ENCODE assay signal across 10 cellular contexts in the genomic region with DNA sequence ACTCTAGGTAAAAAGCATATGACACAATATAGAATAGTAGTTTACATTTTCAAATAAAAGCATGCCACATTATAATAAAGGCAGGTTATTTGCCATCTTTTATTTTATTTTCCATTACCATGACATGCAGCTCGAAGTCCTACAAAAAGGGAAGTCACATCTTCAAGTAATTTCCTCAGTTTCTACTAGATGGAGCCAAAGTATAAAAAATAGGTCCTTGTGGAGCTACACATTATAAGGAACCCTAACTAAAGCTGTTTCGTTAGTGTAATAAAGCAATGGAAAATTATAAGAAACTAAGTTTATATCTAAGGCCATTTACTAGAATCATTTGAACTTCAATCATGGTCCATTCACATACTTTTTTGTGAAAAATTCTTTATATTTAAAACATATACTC.
A peak's percentile ranks its signal among the peaks of the same experiment; 100 is the strongest.
DNase-seq lines count a peak whose midpoint lies in the region; ATAC-seq and TF ChIP-seq lines count a peak whose summit lies in the region.
"Had no signal": no experiment of that assay in that cellular context is flagged by ENCODE, and none has a peak within 500 bp of the region (broad histone marks: within the 10 kb centered on the region; RNA-seq: fewer than 3 reads in every experiment).

No MANE protein-coding gene starts in this region.

- H3K27me3 Mint-ChIP-seq in brain, result no peaks in the 10 kb centered on the region
- H3K27me3 Mint-ChIP-seq in progenitor cell of endocrine pancreas, result no peaks in the 10 kb centered on the region
- H3K27me3 Mint-ChIP-seq: dendritic cell treated with granulocyte-macrophage colony-stimulating factor and Interleukin-4, amounts not matched to agents 40 ng/mL and 50 ng/mL, for 4 days had no signal

- H3K4me2 ChIP-seq in HCT116 (ENCODE audit: low read length), result no peak overlapping the region

- DNase-seq in HCT116 (ENCODE audit: low read depth, low spot score) (peak; percentile 3), NCI-H524 (lab: John Stamatoyannopoulos, UW) (peak; percentile 11 to 56), progenitor cell of endocrine pancreas (ENCODE audit: low spot score, unreplicated experiment) (no peak), HuH-7.5 (ENCODE audit: low spot score) (no peak), occipital lobe (lab: John Stamatoyannopoulos, UW) (no peak), upper lobe of left lung (no peak)
- no peak for DNase-seq in activated CD8-positive, alpha-beta memory T cell treated with anti-CD3 and anti-CD28 coated beads for 24 hours
- DNase-seq: ovary had no signal

- intact Hi-C loops in HCT116 (cut with micrococcal nuclease), result loop anchor here (10.0 kb wide), 2 partner anchors 962 to 1952 kb away; partner anchors contain the start of genes ERMN and NR4A2

- H3K27ac ChIP-seq in HCT116 (ENCODE audit: low read depth, low read length) (no peak overlapping the region), upper lobe of left lung (no peak overlapping the region)
- H3K27ac ChIP-seq: ovary had no signal

- no peak for TF ChIP-seq EP300 in upper lobe of left lung (IDR thresholded peaks at IDR 0.05)

- H3K36me3 Mint-ChIP-seq in brain, result no peaks in the 10 kb centered on the region
- H3K36me3 Mint-ChIP-seq in progenitor cell of endocrine pancreas (ENCODE audit: insufficient read depth), result no peaks in the 10 kb centered on the region

- peak; percentile 62; the same call in 1 of the 2 replicates for ATAC-seq in HCT116
- ATAC-seq in upper lobe of left lung (ENCODE audit: low FRiP score in 2 of 2), result no peak

- H3K79me2 ChIP-seq in HCT116 (ENCODE audit: insufficient read depth, low read length), result no peaks in the 10 kb centered on the region

- no peaks in the 10 kb centered on the region for H3K4me1 ChIP-seq in HCT116 (ENCODE audit: control insufficient read depth in 1 of 2, insufficient read depth in 2 of 2, low read length in 2 of 2)
- no peaks in the 10 kb centered on the region for H3K4me1 ChIP-seq in upper lobe of left lung

- peak overlapping the region; percentile 30 for H2AFZ ChIP-seq in HCT116 (ENCODE audit: low read depth, low read length, poor library complexity, severe bottlenecking)

- WGBS in upper lobe of left lung, 2 donors, result 19 to 27% methylated on average over 2 of the region's 2 CpGs

- TF ChIP-seq CTCF in HCT116 (IDR thresholded peaks at IDR 0.05 in 2 of 3, conservative IDR thresholded peaks at IDR 0.05 in 1 of 3; ENCODE audit: borderline replicate concordance in 1 of 3, insufficient read depth in 1 of 3, low read depth in 2 of 3, low read length in 2 of 3), result peak in 2 of 3 experiments; percentile 45 to 59; a peak in 3 of 6 replicates
- TF ChIP-seq CTCF in brain (conservative IDR thresholded peaks at IDR 0.05), result peak; percentile 65 to 71
- TF ChIP-seq CTCF in progenitor cell of endocrine pancreas (IDR thresholded peaks at IDR 0.05; ENCODE audit: unreplicated experiment), result peak; percentile 63
- peak in 1 of 6 experiments; percentile 6 for TF ChIP-seq CTCF in upper lobe of left lung (IDR thresholded peaks at IDR 0.05)

- POLR2A ChIA-PET in HCT116 (lab: Charles Lee), result no interaction called here

- TF ChIP-seq POLR2A in HCT116 (IDR thresholded peaks at IDR 0.05; ENCODE audit: borderline replicate concordance, extremely low read depth, insufficient read depth, insufficient read length) (no peak), upper lobe of left lung (IDR thresholded peaks at IDR 0.05) (no peak)

- no peaks in the 10 kb centered on the region for H3K27me3 ChIP-seq in HCT116 (ENCODE audit: insufficient read depth, low read length)
- no peaks in the 10 kb centered on the region for H3K27me3 ChIP-seq in upper lobe of left lung
- H3K27me3 ChIP-seq: ovary had no signal

- H3K27ac Mint-ChIP-seq in brain, result no peak overlapping the region
- H3K27ac Mint-ChIP-seq in progenitor cell of endocrine pancreas, result no peak overlapping the region
- H3K27ac Mint-ChIP-seq: dendritic cell treated with granulocyte-macrophage colony-stimulating factor and Interleukin-4, amounts not matched to agents 40 ng/mL and 50 ng/mL, for 4 days had no signal

- H3K4me3 ChIP-seq in HCT116 (replicated peaks in 1 of 2; ENCODE audit: low read depth in 1 of 2, low read length in 2 of 2), result no peak overlapping the region
- no peak overlapping the region for H3K4me3 ChIP-seq in upper lobe of left lung
- H3K4me3 ChIP-seq: ovary had no signal

- BruUV-seq in HCT116 (replicated peaks; lab: Mats Ljungman, UMichigan), result no TSS peak

- H3K9ac ChIP-seq in HCT116 (ENCODE audit: low read length), result no peak overlapping the region

- TF ChIP-seq RAD21 in HCT116 (IDR thresholded peaks at IDR 0.05; ENCODE audit: low read depth), result peak; percentile 80

- no peaks in the 10 kb centered on the region for H3K36me3 ChIP-seq in HCT116 (ENCODE audit: control insufficient read depth in 1 of 2, insufficient read depth in 2 of 2, low read length in 2 of 2)
- no peaks in the 10 kb centered on the region for H3K36me3 ChIP-seq in upper lobe of left lung
- H3K36me3 ChIP-seq: ovary had no signal

- H3K4me1 Mint-ChIP-seq in brain (peaks cover 5% of the 10 kb centered on the region), progenitor cell of endocrine pancreas (ENCODE audit: low read depth) (peaks cover 10% of the 10 kb centered on the region)

- H3K4me3 Mint-ChIP-seq in brain (no peak overlapping the region), progenitor cell of endocrine pancreas (ENCODE audit: low read depth) (no peak overlapping the region)
- H3K4me3 Mint-ChIP-seq: dendritic cell treated with granulocyte-macrophage colony-stimulating factor and Interleukin-4, amounts not matched to agents 40 ng/mL and 50 ng/mL, for 4 days had no signal

- no peaks in the 10 kb centered on the region for H3K9me2 ChIP-seq in HCT116 (ENCODE audit: insufficient read depth)

- RAD21 ChIA-PET in HCT116 (lab: Charles Lee; ENCODE audit: low non-redundant PET in 1 of 2, low total read pairs in 2 of 2, uncharacterized antibody in 2 of 2, unreplicated experiment in 2 of 2), result interaction anchor here (0.6 to 0.7 kb wide), 2 partner anchors 232 to 1029 kb away, joined by 3 read pairs; no protein-coding TSS in a partner anchor

- CTCF ChIA-PET in HCT116 (lab: Charles Lee), result interaction anchor here (0.6 to 2.5 kb wide), 15 partner anchors 9 to 1963 kb away, joined by 3 to 21 read pairs (median 3); no protein-coding TSS in a partner anchor

- H4K20me1 ChIP-seq in HCT116 (ENCODE audit: insufficient read depth), result no peaks in the 10 kb centered on the region

- no peaks in the 10 kb centered on the region for H3K9me3 ChIP-seq in HCT116 (ENCODE audit: control insufficient read depth in 1 of 2, insufficient read depth in 1 of 2, low read depth in 1 of 2, low read length in 2 of 2)
- no peaks in the 10 kb centered on the region for H3K9me3 ChIP-seq in upper lobe of left lung
- H3K9me3 ChIP-seq: ovary had no signal

- H3K9me3 Mint-ChIP-seq in brain, result no peaks in the 10 kb centered on the region
- no peaks in the 10 kb centered on the region for H3K9me3 Mint-ChIP-seq in progenitor cell of endocrine pancreas (ENCODE audit: low read depth)
- H3K9me3 Mint-ChIP-seq: dendritic cell treated with granulocyte-macrophage colony-stimulating factor and Interleukin-4, amounts not matched to agents 40 ng/mL and 50 ng/mL, for 4 days had no signal

TF ChIP-seq in HCT116, 20 proteins besides CTCF, POLR2A, EP300 and RAD21 (continues in another document):
- TF ChIP-seq ZFX (IDR thresholded peaks at IDR 0.05), result no peak
- TF ChIP-seq, protein P1, sequence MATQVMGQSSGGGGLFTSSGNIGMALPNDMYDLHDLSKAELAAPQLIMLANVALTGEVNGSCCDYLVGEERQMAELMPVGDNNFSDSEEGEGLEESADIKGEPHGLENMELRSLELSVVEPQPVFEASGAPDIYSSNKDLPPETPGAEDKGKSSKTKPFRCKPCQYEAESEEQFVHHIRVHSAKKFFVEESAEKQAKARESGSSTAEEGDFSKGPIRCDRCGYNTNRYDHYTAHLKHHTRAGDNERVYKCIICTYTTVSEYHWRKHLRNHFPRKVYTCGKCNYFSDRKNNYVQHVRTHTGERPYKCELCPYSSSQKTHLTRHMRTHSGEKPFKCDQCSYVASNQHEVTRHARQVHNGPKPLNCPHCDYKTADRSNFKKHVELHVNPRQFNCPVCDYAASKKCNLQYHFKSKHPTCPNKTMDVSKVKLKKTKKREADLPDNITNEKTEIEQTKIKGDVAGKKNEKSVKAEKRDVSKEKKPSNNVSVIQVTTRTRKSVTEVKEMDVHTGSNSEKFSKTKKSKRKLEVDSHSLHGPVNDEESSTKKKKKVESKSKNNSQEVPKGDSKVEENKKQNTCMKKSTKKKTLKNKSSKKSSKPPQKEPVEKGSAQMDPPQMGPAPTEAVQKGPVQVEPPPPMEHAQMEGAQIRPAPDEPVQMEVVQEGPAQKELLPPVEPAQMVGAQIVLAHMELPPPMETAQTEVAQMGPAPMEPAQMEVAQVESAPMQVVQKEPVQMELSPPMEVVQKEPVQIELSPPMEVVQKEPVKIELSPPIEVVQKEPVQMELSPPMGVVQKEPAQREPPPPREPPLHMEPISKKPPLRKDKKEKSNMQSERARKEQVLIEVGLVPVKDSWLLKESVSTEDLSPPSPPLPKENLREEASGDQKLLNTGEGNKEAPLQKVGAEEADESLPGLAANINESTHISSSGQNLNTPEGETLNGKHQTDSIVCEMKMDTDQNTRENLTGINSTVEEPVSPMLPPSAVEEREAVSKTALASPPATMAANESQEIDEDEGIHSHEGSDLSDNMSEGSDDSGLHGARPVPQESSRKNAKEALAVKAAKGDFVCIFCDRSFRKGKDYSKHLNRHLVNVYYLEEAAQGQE (IDR thresholded peaks at IDR 0.05; ENCODE audit: low read depth), result no peak
- no peak for TF ChIP-seq EZH2 (IDR thresholded peaks at IDR 0.05)
- no peak for TF ChIP-seq POLR2AphosphoS5 (IDR thresholded peaks at IDR 0.05; ENCODE audit: low read depth, low read length)
- no peak for TF ChIP-seq FOSL1 (IDR thresholded peaks at IDR 0.05; ENCODE audit: low read depth)
- no peak for TF ChIP-seq ELF1 (IDR thresholded peaks at IDR 0.05; ENCODE audit: borderline replicate concordance, low read depth)
- TF ChIP-seq CBX3 (IDR thresholded peaks at IDR 0.05; ENCODE audit: low read depth), result no peak
- TF ChIP-seq EGR1 (IDR thresholded peaks at IDR 0.05; ENCODE audit: low read depth), result no peak
- no peak for TF ChIP-seq YY1 (IDR thresholded peaks at IDR 0.05; ENCODE audit: extremely low read depth, insufficient replicate concordance, low read depth, low read length)
- no peak for TF ChIP-seq TCF7L2 (IDR thresholded peaks at IDR 0.05; ENCODE audit: borderline replicate concordance, extremely low read depth, insufficient read depth, insufficient read length)
- no peak for TF ChIP-seq ZNF274 (IDR thresholded peaks at IDR 0.05; ENCODE audit: low read depth, low read length)
- TF ChIP-seq CEBPB (IDR thresholded peaks at IDR 0.05; ENCODE audit: low read depth), result no peak
- no peak for TF ChIP-seq ATF3 (IDR thresholded peaks at IDR 0.05)
- no peak for TF ChIP-seq SRF (IDR thresholded peaks at IDR 0.05; ENCODE audit: low read depth)
- TF ChIP-seq EZH2phosphoT487 (IDR thresholded peaks at IDR 0.05; ENCODE audit: borderline replicate concordance), result no peak

Comparison
In these comparisons a context has a peak if more than half of its experiments do, and no peak if none do; other contexts are left out.
1. DNase-seq: peak in HCT116 (single experiment) and NCI-H524 (2 of 2); none in progenitor cell of endocrine pancreas (single experiment), activated CD8-positive, alpha-beta memory T cell treated with anti-CD3 and anti-CD28 coated beads for 24 hours (single experiment), HuH-7.5 (single experiment), occipital lobe (single experiment) and upper lobe of left lung (0 of 2).